10 cellular contexts compared by ENCODE assay signal in genomic region chr10:123044391-123044790, GRCh38. TPM values are rescaled to one million over a fixed set of nuclear protein-coding genes. Genes with fewer than 3 reads are reported as not detected.
DNase-seq lines count a peak whose midpoint lies in the region; FAIRE-seq and TF ChIP-seq lines count a peak whose summit lies in the region.
"Had no signal": no experiment of that assay in that cellular context is flagged by ENCODE, and none has a peak within 500 bp of the region (broad histone marks: within the 10 kb centered on the region; RNA-seq: fewer than 3 reads in every experiment).

No MANE protein-coding gene starts in this region.

- no peak overlapping the region for H3K4me3 ChIP-seq in LNCaP clone FGC (ENCODE audit: low read depth, low read length)
- no peak overlapping the region for H3K4me3 ChIP-seq in keratinocyte (ENCODE audit: control insufficient read depth in 2 of 3, extremely low read depth in 1 of 3, insufficient read depth in 2 of 3, low read depth in 1 of 3, low read length in 3 of 3)
- H3K4me3 ChIP-seq in Karpas-422 (ENCODE audit: low read length), result no peak overlapping the region
- H3K4me3 ChIP-seq: thyroid gland had no signal

- dilution Hi-C loops in keratinocyte (cut with MboI; ENCODE audit: extremely low pct_ligation_motif_present, low sequenced_read_pairs), result no loop called here

- H3K27ac ChIP-seq in keratinocyte (ENCODE audit: control insufficient read depth, insufficient read depth, low read length), result no peak overlapping the region
- H3K27ac ChIP-seq in Karpas-422 (ENCODE audit: low read length), result no peak overlapping the region
- H3K27ac ChIP-seq: thyroid gland had no signal

- H3K79me2 ChIP-seq in keratinocyte (ENCODE audit: control insufficient read depth, insufficient read depth, low read length) (no peaks in the 10 kb centered on the region), Karpas-422 (ENCODE audit: low read length) (no peaks in the 10 kb centered on the region)

- no peaks in the 10 kb centered on the region for H3K9me2 ChIP-seq in Karpas-422 (replicated peaks; ENCODE audit: insufficient read depth, low read length)

- H3K9me1 ChIP-seq in keratinocyte (ENCODE audit: control insufficient read depth, extremely low read depth, insufficient read depth, low read length), result no peaks in the 10 kb centered on the region

- H3K4me1 ChIP-seq in keratinocyte (ENCODE audit: control insufficient read depth, extremely low read depth, insufficient read depth, low read length) (no peaks in the 10 kb centered on the region), Karpas-422 (ENCODE audit: low read length) (peaks cover 34% of the 10 kb centered on the region)
- H3K4me1 ChIP-seq: thyroid gland had no signal

- no peak overlapping the region for H3K9ac ChIP-seq in keratinocyte (ENCODE audit: control insufficient read depth, extremely low read depth, insufficient read depth, low read length)
- H3K9ac ChIP-seq in Karpas-422 (ENCODE audit: low read length), result no peak overlapping the region

- H4K20me1 ChIP-seq in keratinocyte (ENCODE audit: control insufficient read depth, extremely low read depth, insufficient read depth, low read length), result no peaks in the 10 kb centered on the region
- H4K20me1 ChIP-seq in Karpas-422 (ENCODE audit: insufficient read depth, low read depth, low read length), result no peaks in the 10 kb centered on the region

- H2AFZ ChIP-seq in keratinocyte (ENCODE audit: control insufficient read depth, low read length), result no peak overlapping the region
- no peak overlapping the region for H2AFZ ChIP-seq in Karpas-422 (ENCODE audit: low read length)

- peak; percentile 51 for TF ChIP-seq CTCF in LNCaP clone FGC (IDR thresholded peaks at IDR 0.05; ENCODE audit: control insufficient read depth, extremely low read depth, insufficient read depth)
- peak in 2 of 3 experiments; percentile 5 to 33 for TF ChIP-seq CTCF in keratinocyte (optimal IDR thresholded peaks at IDR 0.05 in 1 of 3, IDR thresholded peaks at IDR 0.05 in 1 of 3, conservative IDR thresholded peaks at IDR 0.05 in 1 of 3; ENCODE audit: extremely low read depth in 1 of 3, insufficient read depth in 2 of 3, low read length in 3 of 3)

- peak; percentile 57 for FAIRE-seq in keratinocyte (lab: Jason Lieb, UNC)

- H3K36me3 ChIP-seq in keratinocyte (ENCODE audit: control insufficient read depth in 2 of 2, extremely low read depth in 1 of 2, insufficient read depth in 2 of 2, low read length in 2 of 2) (no peaks in the 10 kb centered on the region), Karpas-422 (ENCODE audit: insufficient read depth, low read length) (no peaks in the 10 kb centered on the region)

- H3K4me2 ChIP-seq in keratinocyte (ENCODE audit: control insufficient read depth, extremely low read depth, insufficient read depth, low read depth, low read length) (no peak overlapping the region), Karpas-422 (ENCODE audit: low read depth, low read length, poor library complexity, severe bottlenecking) (no peak overlapping the region)

- H3K9me3 ChIP-seq in keratinocyte (ENCODE audit: control insufficient read depth, low read depth, low read length), result no peaks in the 10 kb centered on the region
- H3K9me3 ChIP-seq in Karpas-422 (ENCODE audit: low read length), result no peaks in the 10 kb centered on the region
- H3K9me3 ChIP-seq: thyroid gland had no signal

- H3K27me3 ChIP-seq in keratinocyte (ENCODE audit: control insufficient read depth, extremely low read depth, insufficient read depth, low read length), result no peaks in the 10 kb centered on the region
- no peaks in the 10 kb centered on the region for H3K27me3 ChIP-seq in Karpas-422 (ENCODE audit: low read length)
- H3K27me3 ChIP-seq: thyroid gland had no signal

- DNase-seq in DMS53 treated with DMSO at 0.1 percent for 48 hours (lab: John Stamatoyannopoulos, UW; ENCODE audit: unreplicated experiment), result peak; percentile 2
- DNase-seq in LNCaP clone FGC (ENCODE audit: low read depth), result no peak
- DNase-seq in SW480 (ENCODE audit: low spot score), result peak; percentile 48
- no peak for DNase-seq in keratinocyte (ENCODE audit: low read depth, low spot score)
- no peak for DNase-seq in effector CD8-positive, alpha-beta T cell (lab: John Stamatoyannopoulos, UW)
- no peak for DNase-seq in activated CD8-positive, alpha-beta memory T cell treated with anti-CD3 and anti-CD28 coated beads, Interleukin-2, amount 50 U/mL, for 48 hours
- DNase-seq in Karpas-422, result no peak
- DNase-seq in activated gamma-delta T cell (lab: John Stamatoyannopoulos, UW), result no peak
- DNase-seq: left ventricle myocardium superior, thyroid gland had no signal

RNA-seq across cellular contexts. Expression of gene ACADSB, which starts 35.6 kb away (rescaled TPM):
- 5.0 to 10.1 TPM (median 6.0 TPM) in 3 replicates for polyA plus RNA-seq in keratinocyte
- polyA plus RNA-seq in keratinocyte (2011; ENCODE audit: low read depth), result 2.7 TPM
- polyA plus RNA-seq in keratinocyte (2011; cell fraction: cytosol; rRNA removed), result 3.5 and 7.7 TPM in 2 replicates
- 4.4 and 6.5 TPM in 2 replicates for polyA plus RNA-seq in keratinocyte (2011; cell fraction: nucleus; rRNA removed)
- 4.4 and 5.3 TPM in 2 replicates for polyA plus RNA-seq in keratinocyte (2012; ENCODE audit: low replicate concordance)
- 1.3 to 6.1 TPM (median 4.4 TPM) in 3 replicates for polyA minus RNA-seq in keratinocyte
- polyA minus RNA-seq in keratinocyte (2011; cell fraction: cytosol; rRNA and poly(A)+ RNA removed), result 3.3 TPM
- polyA minus RNA-seq in keratinocyte (2011; cell fraction: nucleus; rRNA and poly(A)+ RNA removed), result 1.4 and 4.0 TPM in 2 replicates
- 5.8 and 7.8 TPM in 2 replicates for total RNA-seq in Karpas-422 (2014; rRNA removed; shearing (Covaris generic); ENCODE audit: low replicate concordance)

RNA-seq across cellular contexts. Expression of gene IKZF5, which starts 35.8 kb away (rescaled TPM):
- 4.6 to 6.5 TPM (median 6.0 TPM) in 3 replicates for polyA plus RNA-seq in keratinocyte
- 23.0 TPM for polyA plus RNA-seq in keratinocyte (2011; ENCODE audit: low read depth)
- 3.2 and 6.9 TPM in 2 replicates for polyA plus RNA-seq in keratinocyte (2011; cell fraction: cytosol; rRNA removed)
- polyA plus RNA-seq in keratinocyte (2011; cell fraction: nucleus; rRNA removed), result 7.4 and 7.5 TPM in 2 replicates
- 6.4 and 8.9 TPM in 2 replicates for polyA plus RNA-seq in keratinocyte (2012; ENCODE audit: low replicate concordance)
- polyA minus RNA-seq in keratinocyte, result 1.4 to 6.7 TPM (median 5.3 TPM) in 3 replicates
- polyA minus RNA-seq in keratinocyte (2011; cell fraction: cytosol; rRNA and poly(A)+ RNA removed), result 3.1 TPM
- polyA minus RNA-seq in keratinocyte (2011; cell fraction: nucleus; rRNA and poly(A)+ RNA removed), result 4.4 and 5.7 TPM in 2 replicates
- 5.4 and 14.8 TPM in 2 replicates for total RNA-seq in Karpas-422 (2014; rRNA removed; shearing (Covaris generic); ENCODE audit: low replicate concordance)

Comparison
In these comparisons a context has a peak if more than half of its experiments do, and no peak if none do; other contexts are left out.
1. DNase-seq: peak in DMS53 treated with DMSO at 0.1 percent for 48 hours (single experiment) and SW480 (single experiment); none in LNCaP clone FGC (single experiment), keratinocyte (single experiment), effector CD8-positive, alpha-beta T cell (single experiment), activated CD8-positive, alpha-beta memory T cell treated with anti-CD3 and anti-CD28 coated beads, Interleukin-2, amount 50 U/mL, for 48 hours (single experiment), Karpas-422 (single experiment) and activated gamma-delta T cell (single experiment).